ENCODE assay signal across 8 cellular contexts in genomic region chr1:1157914-1158710, GRCh38. TPM values are rescaled to one million over a fixed set of nuclear protein-coding genes. Genes with fewer than 3 reads are reported as not detected.
DNase-seq lines count a peak whose midpoint lies in the region; ATAC-seq, FAIRE-seq and TF ChIP-seq lines count a peak whose summit lies in the region.

No MANE protein-coding gene starts in this region.

- no peak overlapping the region for H2BK5ac ChIP-seq in H9 (ENCODE audit: insufficient read length, low read length)

- H3K27ac ChIP-seq in H9 (ENCODE audit: insufficient read length, low read depth, low read length) (no peak overlapping the region), RWPE2 (ENCODE audit: poor library complexity, severe bottlenecking) (peak overlapping the region; percentile 65), skeletal muscle tissue (ENCODE audit: low read depth, low read length) (peak overlapping the region; percentile 75)

- H3K4me3 ChIP-seq in RWPE2 (ENCODE audit: severe bottlenecking), result peak overlapping the region; percentile 30
- H3K4me3 ChIP-seq in bronchial epithelial cell (ENCODE audit: low read depth, low read length), result peak overlapping the region; percentile 46
- H3K4me3 ChIP-seq in skeletal muscle tissue (ENCODE audit: low read length in 3 of 3), result peak overlapping the region; percentile 59 to 74 (median 67)

- H3K27me3 Mint-ChIP-seq in H9 (ENCODE audit: low read depth) (peaks cover 28% of the 10 kb centered on the region), HFFc6 (ENCODE audit: insufficient read depth) (peaks cover 4% of the 10 kb centered on the region)

- no peak overlapping the region for H2BK20ac ChIP-seq in H9 (ENCODE audit: low read depth, low read length, poor library complexity, severe bottlenecking)

- H3K23ac ChIP-seq in H9 (ENCODE audit: insufficient read length, low read depth, low read length), result no peak overlapping the region

- H2BK120ac ChIP-seq in H9 (ENCODE audit: low read depth, low read length, poor library complexity, severe bottlenecking), result no peak overlapping the region

- WGBS in H9 (ENCODE audit: extremely low coverage, insufficient read length, low lambda C conversion rate), result no CpG with 5 or more reads among the region's 46 CpGs

- H3K79me2 ChIP-seq in H9 (ENCODE audit: insufficient read depth, low read length), result no peaks in the 10 kb centered on the region

- H4K91ac ChIP-seq in H9 (ENCODE audit: insufficient read length, low read depth, low read length), result no peak overlapping the region

- no peaks in the 10 kb centered on the region for H3K27me3 ChIP-seq in H9 (ENCODE audit: insufficient read depth, low read length)
- H3K27me3 ChIP-seq in RWPE2 (ENCODE audit: insufficient read depth, poor library complexity, severe bottlenecking), result no peaks in the 10 kb centered on the region
- H3K27me3 ChIP-seq in bronchial epithelial cell (ENCODE audit: control insufficient read depth, insufficient read depth, low read length), result no peaks in the 10 kb centered on the region
- H3K27me3 ChIP-seq in skeletal muscle tissue (ENCODE audit: control insufficient read depth in 3 of 3, insufficient read depth in 3 of 3, low read length in 3 of 3), result peaks cover 5 to 28% (median 6%) of the 10 kb centered on the region in 3 donors

- no peak overlapping the region for H2AFZ ChIP-seq in H9 (ENCODE audit: low read length)

- no peaks in the 10 kb centered on the region for H3K9me3 ChIP-seq in H9 (ENCODE audit: control insufficient read depth, low read depth, low read length)
- no peaks in the 10 kb centered on the region for H3K9me3 ChIP-seq in RWPE2 (ENCODE audit: severe bottlenecking)
- no peaks in the 10 kb centered on the region for H3K9me3 ChIP-seq in skeletal muscle tissue (ENCODE audit: control insufficient read depth in 3 of 3, low read length in 3 of 3)

- H4K20me1 ChIP-seq in H9 (ENCODE audit: control insufficient read depth, insufficient read depth, insufficient read length), result no peaks in the 10 kb centered on the region

- no peaks in the 10 kb centered on the region for H3K79me1 ChIP-seq in H9 (ENCODE audit: insufficient read depth, low read depth, low read length, poor library complexity, severe bottlenecking)

- no peak for FAIRE-seq in bronchial epithelial cell (lab: Jason Lieb, UNC)

- peak overlapping the region; percentile 69; the same call in 1 of the 2 replicates for H3K14ac ChIP-seq in H9 (ENCODE audit: insufficient read depth, low read length)

- H2AK5ac ChIP-seq in H9 (ENCODE audit: insufficient read length, low read length), result no peak overlapping the region

- H3K4me3 Mint-ChIP-seq in H9 (peak overlapping the region in 1 of 2 experiments; percentile 53; a peak in 2 of 5 replicates), HFFc6 (no peak overlapping the region)

- H3T11ph ChIP-seq in H9 (ENCODE audit: low read length), result no peak overlapping the region

- no peaks in the 10 kb centered on the region for H3K4me1 ChIP-seq in H9 (ENCODE audit: insufficient read depth, low read length)
- peaks cover 7% of the 10 kb centered on the region for H3K4me1 ChIP-seq in RWPE2 (ENCODE audit: insufficient read depth, poor library complexity, severe bottlenecking)
- H3K4me1 ChIP-seq in skeletal muscle tissue (ENCODE audit: control insufficient read depth in 3 of 3, insufficient read depth in 3 of 3, low read length in 3 of 3), result peaks cover 4 to 11% (median 6%) of the 10 kb centered on the region in 3 donors

- H3K9me3 Mint-ChIP-seq in H9 (peaks cover 19 to 26% of the 10 kb centered on the region in 2 experiments), HFFc6 (peaks cover 12% of the 10 kb centered on the region)

- peaks cover 5% of the 10 kb centered on the region for H3K23me2 ChIP-seq in H9 (ENCODE audit: insufficient read length, low read depth, low read length, poor library complexity, severe bottlenecking)

- no peak overlapping the region for H4K8ac ChIP-seq in H9 (replicated peaks; ENCODE audit: insufficient read length, low read depth, low read length)

- no peak overlapping the region for H2BK12ac ChIP-seq in H9 (ENCODE audit: insufficient read length, low read depth, low read length)

- H3K4me1 Mint-ChIP-seq in H9 (peaks cover 0 to 13% of the 10 kb centered on the region in 2 experiments; a peak in 3 of 4 replicates), HFFc6 (ENCODE audit: low read depth) (no peaks in the 10 kb centered on the region)

- H3K56ac ChIP-seq in H9 (ENCODE audit: insufficient read length, low read depth, low read length), result no peak overlapping the region

- no peak overlapping the region for H3K27ac Mint-ChIP-seq in H9
- no peak overlapping the region for H3K27ac Mint-ChIP-seq in HFFc6

- peak overlapping the region; percentile 49 for H3K4me2 ChIP-seq in H9 (ENCODE audit: insufficient read depth, insufficient read length, low read length)

- no peak for TF ChIP-seq CTCF in H9 (conservative IDR thresholded peaks at IDR 0.05)
- no peak for TF ChIP-seq CTCF in RWPE2 (IDR thresholded peaks at IDR 0.05; ENCODE audit: poor library complexity, severe bottlenecking)
- no peak for TF ChIP-seq CTCF in bronchial epithelial cell (IDR thresholded peaks at IDR 0.05; ENCODE audit: insufficient read depth, low read length, severe bottlenecking)
- TF ChIP-seq CTCF in HFFc6 (IDR thresholded peaks at IDR 0.05), result no peak

- no peak overlapping the region for H4K5ac ChIP-seq in H9 (ENCODE audit: insufficient read length, low read depth, low read length)

- peak overlapping the region; percentile 84 for H3K18ac ChIP-seq in H9 (ENCODE audit: insufficient read length, low read depth, low read length)

- no peak overlapping the region for H3K9ac ChIP-seq in H9 (ENCODE audit: extremely low read depth, insufficient read length, low read length)
- peak overlapping the region; percentile 72 to 85 (median 76) for H3K9ac ChIP-seq in skeletal muscle tissue (ENCODE audit: low read depth in 1 of 3, low read length in 3 of 3)

- DNase-seq in DMS53 (lab: John Stamatoyannopoulos, UW), result peak; percentile 73
- peak; percentile 80 for DNase-seq in H9
- no peak for DNase-seq in RWPE2 (ENCODE audit: low spot score)
- DNase-seq in bronchial epithelial cell (ENCODE audit: low read depth), result no peak
- peak; percentile 56 for DNase-seq in iPS-NIHi7 (ENCODE audit: extremely low spot score)
- DNase-seq in HFFc6, result no peak

- peaks cover 4 to 10% (median 5%) of the 10 kb centered on the region in 3 experiments; a peak in 6 of 7 replicates for H3K36me3 Mint-ChIP-seq in H9 (ENCODE audit: insufficient read depth in 1 of 3, low read depth in 3 of 3)
- H3K36me3 Mint-ChIP-seq in HFFc6 (ENCODE audit: low read depth), result peaks cover 5% of the 10 kb centered on the region

- no peak overlapping the region; the same call in 1 of the 2 replicates for H3K4ac ChIP-seq in H9 (ENCODE audit: low read depth, low read length)

- H2BK15ac ChIP-seq in H9 (ENCODE audit: low read depth, low read length), result no peak overlapping the region; the same call in 1 of the 2 replicates

- ATAC-seq in RWPE2 (ENCODE audit: low read depth), result peak; percentile 17; the same call in 1 of the 3 replicates
- ATAC-seq in GM18873 (IDR thresholded peaks at IDR 0.05; ENCODE audit: low FRiP score, unreplicated experiment), result no peak

- H3K36me3 ChIP-seq in RWPE2 (ENCODE audit: low read depth) (no peaks in the 10 kb centered on the region), bronchial epithelial cell (ENCODE audit: control insufficient read depth, insufficient read depth, low read length) (no peaks in the 10 kb centered on the region), skeletal muscle tissue (ENCODE audit: control insufficient read depth in 3 of 3, insufficient read depth in 3 of 3, low read length in 3 of 3) (no peaks in the 10 kb centered on the region)

RNA-seq across cellular contexts. Expression of gene TTLL10, which starts 15.6 kb away (rescaled TPM):
- 0.68 and 0.79 TPM in 2 replicates for total RNA-seq in H9 (2021)
- not detected in 2 replicates for total RNA-seq in bronchial epithelial cell
- not detected for total RNA-seq in skeletal muscle tissue
- not detected for total RNA-seq in HFFc6 (2021; fragmentation: NEBNext Ultra II Directional; extraction: Animal tissue kit (Norgen Biotek cat#: 25700))

RNA-seq across cellular contexts. Expression of gene C1orf159, which starts 42.2 kb away (rescaled TPM):
- total RNA-seq in H9 (2021) (10.1 and 12.3 TPM in 2 replicates), bronchial epithelial cell (5.9 and 8.2 TPM in 2 replicates), skeletal muscle tissue (2.1 TPM)
- total RNA-seq in HFFc6 (2021; fragmentation: NEBNext Ultra II Directional; extraction: Animal tissue kit (Norgen Biotek cat#: 25700)), result 10 to 100 TPM in 1 of 6 experiments, 1 to 10 TPM in 5; 8.7 to 10.3 (median 9.6) TPM

RNA-seq across cellular contexts. Expression of gene TNFRSF18, which starts 48.3 kb away (rescaled TPM):
- total RNA-seq in H9 (2021), result 1.9 and 2.0 TPM in 2 replicates
- total RNA-seq in bronchial epithelial cell, result 1.7 TPM in 1 of 2 replicates, not detected in the other
- 1.6 TPM for total RNA-seq in skeletal muscle tissue
- not detected for total RNA-seq in HFFc6 (2021; fragmentation: NEBNext Ultra II Directional; extraction: Animal tissue kit (Norgen Biotek cat#: 25700))

RNA-seq across cellular contexts. Expression of gene TNFRSF4, which starts 55.8 kb away (rescaled TPM):
- total RNA-seq in H9 (2021) (0.24 and 0.33 TPM in 2 replicates), bronchial epithelial cell (0.13 TPM in 1 of 2 replicates, not detected in the other), skeletal muscle tissue (0.52 TPM)
- total RNA-seq in HFFc6 (2021; fragmentation: NEBNext Ultra II Directional; extraction: Animal tissue kit (Norgen Biotek cat#: 25700)), result under 1 TPM in 1 of 6 experiments, not detected in 5; 0.17 TPM

Comparison
In these comparisons a context has a peak if more than half of its experiments do, and no peak if none do; other contexts are left out.
1. DNase-seq: peak in DMS53 (single experiment), H9 (single experiment) and iPS-NIHi7 (single experiment); none in RWPE2 (single experiment), bronchial epithelial cell (single experiment) and HFFc6 (single experiment).
2. Peak in every context shown above with its lines, with median percentiles within 50 percentile points of each other: H3K4me3 ChIP-seq.